ENCODE assay signal across 10 cellular contexts in genomic region chr12:29725587-29726320, GRCh38. TPM values are rescaled to one million over a fixed set of nuclear protein-coding genes. Genes with fewer than 3 reads are reported as not detected.
DNase-seq lines count a peak whose midpoint lies in the region; ATAC-seq and TF ChIP-seq lines count a peak whose summit lies in the region.
"Had no signal": no experiment of that assay in that cellular context is flagged by ENCODE, and none has a peak within 500 bp of the region (broad histone marks: within the 10 kb centered on the region; RNA-seq: fewer than 3 reads in every experiment).

No MANE protein-coding gene starts in this region.

- peak overlapping the region; percentile 65 for H3K4me2 ChIP-seq in osteoblast (ENCODE audit: insufficient read depth, low read length)

- H3K4me3 ChIP-seq in osteoblast (ENCODE audit: insufficient read depth, low read length) (no peak overlapping the region), H7 (ENCODE audit: insufficient read depth, low read depth, low read length) (no peak overlapping the region)

- TF ChIP-seq CTCF in osteoblast (IDR thresholded peaks at IDR 0.05; ENCODE audit: extremely low read depth, low read depth, low read length): no peak

- H3K27ac Mint-ChIP-seq in immature natural killer cell: no peak overlapping the region

- peaks cover 0 to 2% (median 0%) of the 10 kb centered on the region in 3 donors for H3K27me3 Mint-ChIP-seq in immature natural killer cell (ENCODE audit: low read depth in 3 of 3)

- in situ Hi-C loops in Caki2 (cut with HindIII; ENCODE audit: low pct_unique_long_range_greater_than_20kb, low sequenced_read_pairs): no loop called here

- ATAC-seq in HG02840 (IDR thresholded peaks at IDR 0.05; ENCODE audit: low FRiP score, unreplicated experiment) (no peak), GM18498 (IDR thresholded peaks at IDR 0.05; ENCODE audit: unreplicated experiment) (no peak)

- no peak overlapping the region for H3K4me3 Mint-ChIP-seq in immature natural killer cell

- no peaks in the 10 kb centered on the region for H4K20me1 ChIP-seq in osteoblast (ENCODE audit: insufficient read depth, low read length)

- H2AFZ ChIP-seq in osteoblast (ENCODE audit: low read length): peak overlapping the region; percentile 3

- H3K27ac ChIP-seq in osteoblast (ENCODE audit: low read depth, low read length): peak overlapping the region; percentile 52

- no peaks in the 10 kb centered on the region for H3K9me3 ChIP-seq in osteoblast (ENCODE audit: low read depth, low read length)

- no peaks in the 10 kb centered on the region for H3K4me1 Mint-ChIP-seq in immature natural killer cell

- H3K4me1 ChIP-seq in osteoblast (ENCODE audit: insufficient read depth, low read length): peaks cover 13% of the 10 kb centered on the region

- H3K9me3 Mint-ChIP-seq in immature natural killer cell: peaks cover 0 to 2% (median 0%) of the 10 kb centered on the region in 6 donors

- H3K27me3 ChIP-seq in osteoblast (ENCODE audit: insufficient read depth, low read length) (no peaks in the 10 kb centered on the region), H7 (ENCODE audit: control insufficient read depth, insufficient read depth, low read length) (no peaks in the 10 kb centered on the region)

- DNase-seq in Caki2 (ENCODE audit: low read depth) (peak; percentile 44), NCI-H2107 (lab: John Stamatoyannopoulos, UW) (peak; percentile 78), fibroblast of gingiva (ENCODE audit: low read depth) (peak; percentile 96), osteoblast (ENCODE audit: insufficient read length, low spot score, missing footprints) (peak; percentile 37), immature natural killer cell (no peak), H7 (no peak)
- DNase-seq: DND-41; stimulated activated CD4-positive, alpha-beta T cell treated with anti-CD3 and anti-CD28 coated beads, Interleukin-12 subunit alpha, Interleukin-12 subunit beta, amount 100 ng/mL, for 4 hours had no signal

- no peaks in the 10 kb centered on the region for H3K79me2 ChIP-seq in osteoblast (ENCODE audit: insufficient read depth, low read length)

- H3K36me3 ChIP-seq in osteoblast (ENCODE audit: insufficient read depth, low read length) (no peaks in the 10 kb centered on the region), H7 (replicated peaks; ENCODE audit: control insufficient read depth, insufficient read depth, low read length) (no peaks in the 10 kb centered on the region)

- H3K36me3 Mint-ChIP-seq in immature natural killer cell: no peaks in the 10 kb centered on the region

RNA-seq across cellular contexts. Expression of gene TMTC1, which starts 58.0 kb away (rescaled TPM):
- total RNA-seq in Caki2 (2014; rRNA removed; shearing (Covaris generic); ENCODE audit: low replicate concordance): 3.2 TPM in 2 replicates
- total RNA-seq in osteoblast: 50.3 and 69.2 TPM in 2 replicates
- polyA plus RNA-seq in immature natural killer cell: not detected
- total RNA-seq in H7 (2014; rRNA removed; shearing (Covaris generic)): 8.8 and 11.6 TPM in 2 replicates

Comparison
In these comparisons a context has a peak if more than half of its experiments do, and no peak if none do; other contexts are left out.
1. DNase-seq: peak in Caki2 (single experiment), NCI-H2107 (single experiment), fibroblast of gingiva (single experiment) and osteoblast (single experiment); none in immature natural killer cell (0 of 3) and H7 (single experiment).